8 cellular contexts compared by ENCODE assay signal in the genomic region with DNA sequence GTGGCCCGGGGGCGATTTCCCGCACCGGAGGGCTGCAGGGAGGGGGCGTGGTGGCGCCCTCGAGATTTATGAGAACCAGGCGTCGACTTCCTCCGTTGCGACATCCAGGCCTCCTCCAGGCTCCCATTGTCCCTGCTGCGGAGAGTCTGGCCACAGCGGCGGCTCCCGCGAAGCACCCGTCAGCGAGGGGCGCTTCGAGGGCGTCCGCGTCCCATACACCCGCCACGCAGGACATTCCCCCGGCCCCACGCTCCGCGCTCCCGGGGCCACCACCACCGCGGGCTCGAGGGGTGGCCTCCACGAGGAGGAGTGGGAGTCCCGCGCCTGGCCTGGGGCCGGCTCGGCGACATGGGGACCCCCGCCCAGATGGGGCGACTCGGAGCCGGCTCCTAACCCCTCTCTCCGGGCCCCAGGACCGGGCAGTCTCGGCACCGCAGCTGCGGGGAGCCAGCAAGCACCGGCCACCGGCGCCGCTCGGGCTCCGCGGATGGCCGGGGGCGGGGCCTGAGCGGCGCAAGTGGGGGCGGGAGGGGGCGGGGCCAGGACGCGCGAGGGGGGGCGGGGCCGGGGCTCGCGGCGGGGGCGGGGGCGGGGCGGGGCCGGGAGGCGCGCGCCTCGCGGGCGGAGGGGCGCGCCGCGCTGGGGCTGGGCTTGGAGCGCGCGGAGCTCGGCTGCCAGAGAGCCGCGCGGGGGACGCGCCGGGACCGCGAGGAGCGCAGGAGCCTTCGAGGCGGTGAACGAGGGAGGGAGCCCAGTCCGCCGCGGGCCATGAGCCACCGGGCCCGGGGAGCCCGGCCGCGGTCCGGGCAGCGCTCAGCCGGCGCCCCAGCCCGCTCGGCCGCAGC. TPM values are rescaled to one million over a fixed set of nuclear protein-coding genes. Genes with fewer than 3 reads are reported as not detected.
DNase-seq lines count a peak whose midpoint lies in the region; ATAC-seq and TF ChIP-seq lines count a peak whose summit lies in the region.

A gene (plus strand): TSS at position 632 of the 845 bp plus-strand sequence. CDS start 13,683 bp downstream, outside the sequence.

- H3K4me3 Mint-ChIP-seq in naive B cell: peak within 1 kb of the TSS; percentile 84 to 96 (median 92)

- no peaks in the 10 kb centered on the region for H3K9me3 ChIP-seq in tibial nerve

- no peak for TF ChIP-seq CTCF in tibial nerve (IDR thresholded peaks at IDR 0.05)

- peak in 1 of 2 donors; percentile 58 for TF ChIP-seq EP300 in tibial nerve (IDR thresholded peaks at IDR 0.05)

- no peaks in the 10 kb centered on the region for H3K27me3 Mint-ChIP-seq in naive B cell

- peak within 1 kb of the TSS; percentile 84 to 93 (median 89) for H3K27ac ChIP-seq in tibial nerve

- peak; percentile 38 to 62 for TF ChIP-seq POLR2A in tibial nerve (IDR thresholded peaks at IDR 0.05)

- H3K4me3 ChIP-seq in tibial nerve: peak within 1 kb of the TSS; percentile 76 to 94 (median 82)

- peaks cover 39 to 61% (median 60%) of the 10 kb centered on the region in 3 donors for H3K4me1 Mint-ChIP-seq in naive B cell

- peak within 1 kb of the TSS; percentile 24 to 86 (median 74) for H3K27ac Mint-ChIP-seq in naive B cell

- 0 to 1% methylated on average over 25 to 43 of the region's 114 CpGs for WGBS in tibial nerve, 2 donors

- H3K4me1 ChIP-seq in tibial nerve: peaks cover 0 to 41% (median 23%) of the 10 kb centered on the region in 4 donors

- H3K9me3 Mint-ChIP-seq in naive B cell: no peaks in the 10 kb centered on the region

- no peaks in the 10 kb centered on the region for H3K27me3 ChIP-seq in tibial nerve

- peak; percentile 69 for DNase-seq in EL
- peak; percentile 19 for DNase-seq in NCI-H748 treated with DMSO at 0.1 percent for 48 hours (lab: John Stamatoyannopoulos, UW)
- DNase-seq in activated T-helper 1 cell treated with Interleukin-2 at 50 U/mL for 16 hours (ENCODE audit: low read depth): peak; percentile 14
- peak; percentile 34 for DNase-seq in fibroblast of peridontal ligament (ENCODE audit: extremely low read depth)
- DNase-seq in naive B cell: peak; percentile 69
- DNase-seq in tibial nerve (ENCODE audit: low spot score in 2 of 2): peak; percentile 59 to 61

- ATAC-seq in HG02610 (IDR thresholded peaks at IDR 0.05; ENCODE audit: unreplicated experiment): peak; percentile 21
- ATAC-seq in naive B cell (ENCODE audit: low read depth in 2 of 2): peak; percentile 32 to 47
- no peak for ATAC-seq in GM19452 (IDR thresholded peaks at IDR 0.05; ENCODE audit: unreplicated experiment)

- H3K36me3 ChIP-seq in tibial nerve: peaks cover 0 to 5% (median 0%) of the 10 kb centered on the region in 3 donors

- no peaks in the 10 kb centered on the region for H3K36me3 Mint-ChIP-seq in naive B cell

RNA-seq across cellular contexts. Expression of the gene that starts here (rescaled TPM):
- 10 to 100 TPM; 15.4 to 78.4 (median 27.2) TPM for polyA plus RNA-seq in naive B cell (ENCODE audit: low read depth in 6 of 6)
- 10 to 100 TPM in 1 of 4 donors, 1 to 10 TPM in 3; 2.4 to 10.8 (median 7.6) TPM for total RNA-seq in tibial nerve

Comparison
In these comparisons a context has a peak if more than half of its experiments do, and no peak if none do; other contexts are left out.
1. DNase-seq: peak in every context shown above with its lines; median percentile 69 in EL; 69 in naive B cell; 60 in tibial nerve; 34 in fibroblast of peridontal ligament; 19 in NCI-H748 treated with DMSO at 0.1 percent for 48 hours; 14 in activated T-helper 1 cell treated with Interleukin-2 at 50 U/mL for 16 hours.